Comparison of ENCODE assay signal across 1 cellular context in the genomic region with DNA sequence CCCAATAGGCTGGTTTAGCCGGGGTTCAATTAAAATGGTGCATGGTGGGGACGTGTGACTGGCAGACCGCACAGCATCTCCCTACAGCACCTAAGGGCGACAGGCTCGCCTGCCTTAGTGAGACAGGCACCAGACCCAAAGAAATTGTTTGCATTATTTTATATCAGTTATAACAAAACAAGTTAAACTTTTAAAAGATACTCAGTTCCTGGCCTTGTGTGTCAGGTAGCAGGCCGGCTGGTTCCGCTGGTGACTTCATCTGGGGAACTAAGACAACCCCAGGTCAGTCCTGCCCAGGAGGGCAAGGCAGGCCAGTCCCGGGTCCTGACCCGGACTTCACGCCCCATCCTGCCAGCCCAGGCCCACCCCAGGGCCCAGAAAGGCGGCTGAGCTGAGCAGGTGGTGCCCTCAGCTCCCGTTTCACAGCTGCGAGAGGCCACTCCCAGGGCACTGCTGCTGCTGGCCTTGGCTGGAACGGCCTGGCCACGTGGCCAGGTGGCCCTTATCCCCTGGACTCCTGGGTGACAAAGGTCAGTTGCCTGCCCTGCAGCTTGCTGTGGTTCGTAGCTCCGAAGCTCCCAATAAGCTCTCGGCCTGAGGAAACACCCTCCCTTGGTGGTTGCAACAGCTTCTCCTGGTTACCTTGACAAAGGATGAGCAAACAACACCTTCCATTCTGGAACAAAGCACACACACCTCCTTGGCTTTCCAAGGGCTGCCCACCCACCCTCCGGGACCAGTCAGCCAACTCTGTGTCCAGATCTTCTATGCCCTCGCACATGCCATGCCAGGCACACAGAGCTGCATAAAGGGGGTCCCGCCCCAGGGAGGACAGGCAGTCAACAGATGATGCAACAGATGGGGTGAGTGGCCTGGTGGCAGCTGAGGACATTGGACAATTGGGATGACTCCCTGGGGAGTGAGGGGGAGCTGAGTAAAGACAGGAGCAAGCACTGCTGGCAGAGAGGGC.
TF ChIP-seq lines count a peak whose summit lies in the region.

No MANE protein-coding gene starts in this region.

TF ChIP-seq in HepG2, 621 proteins besides CTCF, POLR2A, EP300 and RAD21 (continued from another document and continues in another):
- TF ChIP-seq ZNF558 (CRISPR knock-in tag; IDR thresholded peaks at IDR 0.05; ENCODE audit: borderline replicate concordance): peak; percentile 94
- no peak for TF ChIP-seq RBM39 (IDR thresholded peaks at IDR 0.05; ENCODE audit: low read depth, low read length, poor library complexity, severe bottlenecking)
- peak; percentile 92 for TF ChIP-seq CEBPB (IDR thresholded peaks at IDR 0.05; ENCODE audit: borderline replicate concordance, low read depth, low read length)
- peak; percentile 77; the same call in 1 of the 2 replicates for TF ChIP-seq PHF8 (CRISPR knock-in tag; IDR thresholded peaks at IDR 0.05)
- TF ChIP-seq ZMYM4 (CRISPR knock-in tag; IDR thresholded peaks at IDR 0.05): peak; percentile 92
- peak; percentile 14 for TF ChIP-seq SRSF1 (optimal IDR thresholded peaks at IDR 0.05; ENCODE audit: low read depth, low read length)
- TF ChIP-seq ZBTB7A (CRISPR knock-in tag; IDR thresholded peaks at IDR 0.05): peak; percentile 94
- peak; percentile 94 for TF ChIP-seq AKAP8 (CRISPR knock-in tag; IDR thresholded peaks at IDR 0.05)
- peak; percentile 99 for TF ChIP-seq ERF (CRISPR knock-in tag; IDR thresholded peaks at IDR 0.05)
- 0 out of 2 replicates have a peak, but pooled peaks have one; percentile 0 for TF ChIP-seq SMC3 (IDR thresholded peaks at IDR 0.05; ENCODE audit: low read length)
- TF ChIP-seq RCOR2 (CRISPR knock-in tag; IDR thresholded peaks at IDR 0.05): peak; percentile 72; the same call in 1 of the 2 replicates
- no peak for TF ChIP-seq NFKBIZ (CRISPR knock-in tag; IDR thresholded peaks at IDR 0.05)
- peak; percentile 98 for TF ChIP-seq ATF7-NPFF (CRISPR knock-in tag; IDR thresholded peaks at IDR 0.05; ENCODE audit: low read depth)
- no peak; the same call in 1 of the 2 replicates for TF ChIP-seq NCOA1 (CRISPR knock-in tag; IDR thresholded peaks at IDR 0.05)
- TF ChIP-seq, protein P1, sequence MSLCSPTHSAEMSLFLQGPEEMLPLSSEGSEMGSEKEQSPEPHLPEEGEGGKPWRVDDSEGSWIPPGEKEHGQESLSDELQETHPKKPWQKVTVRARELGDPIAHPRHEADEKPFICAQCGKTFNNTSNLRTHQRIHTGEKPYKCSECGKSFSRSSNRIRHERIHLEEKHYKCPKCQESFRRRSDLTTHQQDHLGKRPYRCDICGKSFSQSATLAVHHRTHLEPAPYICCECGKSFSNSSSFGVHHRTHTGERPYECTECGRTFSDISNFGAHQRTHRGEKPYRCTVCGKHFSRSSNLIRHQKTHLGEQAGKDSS (CRISPR knock-in tag; IDR thresholded peaks at IDR 0.05; ENCODE audit: borderline replicate concordance, low read depth): peak; percentile 99
- peak; percentile 100 for TF ChIP-seq MXD1 (CRISPR knock-in tag; IDR thresholded peaks at IDR 0.05)
- peak; percentile 82 for TF ChIP-seq ZNF30 (CRISPR knock-in tag; IDR thresholded peaks at IDR 0.05)
- TF ChIP-seq ZNF75D (CRISPR knock-in tag; IDR thresholded peaks at IDR 0.05; ENCODE audit: borderline replicate concordance): no peak
- TF ChIP-seq ZNF382 (CRISPR knock-in tag; IDR thresholded peaks at IDR 0.05; ENCODE audit: borderline replicate concordance): no peak
- TF ChIP-seq NR3C1 (CRISPR knock-in tag; IDR thresholded peaks at IDR 0.05): no peak
- no peak; the same call in 1 of the 2 replicates for TF ChIP-seq CENPBD1 (CRISPR knock-in tag; IDR thresholded peaks at IDR 0.05; ENCODE audit: borderline replicate concordance, low read depth)
- TF ChIP-seq PPARG (CRISPR knock-in tag; conservative IDR thresholded peaks at IDR 0.05): peak; percentile 88
- peak; percentile 80; the same call in 1 of the 2 replicates for TF ChIP-seq BRF2 (CRISPR knock-in tag; IDR thresholded peaks at IDR 0.05)
- TF ChIP-seq KLF6 (CRISPR knock-in tag; IDR thresholded peaks at IDR 0.05): peak; percentile 99
- peak; percentile 86 for TF ChIP-seq HMG20A (CRISPR knock-in tag; IDR thresholded peaks at IDR 0.05; ENCODE audit: borderline replicate concordance)
- TF ChIP-seq ZNF280D (CRISPR knock-in tag; IDR thresholded peaks at IDR 0.05): peak; percentile 98
- no peak for TF ChIP-seq U2AF2 (IDR thresholded peaks at IDR 0.05; ENCODE audit: low read depth, low read length)
- TF ChIP-seq UBTF (CRISPR knock-in tag; IDR thresholded peaks at IDR 0.05): peak; percentile 96
- peak; percentile 94 for TF ChIP-seq NCOR1 (IDR thresholded peaks at IDR 0.05; ENCODE audit: borderline replicate concordance, low read length)
- no peak for TF ChIP-seq HNRNPLL (IDR thresholded peaks at IDR 0.05; ENCODE audit: low read depth, low read length, poor library complexity, severe bottlenecking)
- TF ChIP-seq, protein P2, sequence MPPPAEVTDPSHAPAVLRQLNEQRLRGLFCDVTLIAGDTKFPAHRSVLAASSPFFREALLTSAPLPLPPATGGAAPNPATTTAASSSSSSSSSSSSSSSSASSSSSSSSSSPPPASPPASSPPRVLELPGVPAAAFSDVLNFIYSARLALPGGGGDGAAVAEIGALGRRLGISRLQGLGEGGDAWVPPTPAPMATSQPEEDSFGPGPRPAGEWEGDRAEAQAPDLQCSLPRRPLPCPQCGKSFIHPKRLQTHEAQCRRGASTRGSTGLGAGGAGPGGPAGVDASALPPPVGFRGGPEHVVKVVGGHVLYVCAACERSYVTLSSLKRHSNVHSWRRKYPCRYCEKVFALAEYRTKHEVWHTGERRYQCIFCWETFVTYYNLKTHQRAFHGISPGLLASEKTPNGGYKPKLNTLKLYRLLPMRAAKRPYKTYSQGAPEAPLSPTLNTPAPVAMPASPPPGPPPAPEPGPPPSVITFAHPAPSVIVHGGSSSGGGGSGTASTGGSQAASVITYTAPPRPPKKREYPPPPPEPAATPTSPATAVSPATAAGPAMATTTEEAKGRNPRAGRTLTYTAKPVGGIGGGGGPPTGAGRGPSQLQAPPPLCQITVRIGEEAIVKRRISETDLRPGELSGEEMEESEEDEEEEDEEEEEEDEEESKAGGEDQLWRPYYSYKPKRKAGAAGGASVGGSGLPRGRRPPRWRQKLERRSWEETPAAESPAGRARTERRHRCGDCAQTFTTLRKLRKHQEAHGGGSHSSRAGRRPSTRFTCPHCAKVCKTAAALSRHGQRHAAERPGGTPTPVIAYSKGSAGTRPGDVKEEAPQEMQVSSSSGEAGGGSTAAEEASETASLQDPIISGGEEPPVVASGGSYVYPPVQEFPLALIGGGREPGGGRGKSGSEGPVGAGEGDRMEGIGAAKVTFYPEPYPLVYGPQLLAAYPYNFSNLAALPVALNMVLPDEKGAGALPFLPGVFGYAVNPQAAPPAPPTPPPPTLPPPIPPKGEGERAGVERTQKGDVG (CRISPR knock-in tag; IDR thresholded peaks at IDR 0.05; ENCODE audit: borderline replicate concordance): peak; percentile 92
- TF ChIP-seq ZNF383 (CRISPR knock-in tag; IDR thresholded peaks at IDR 0.05; ENCODE audit: borderline replicate concordance): no peak; the same call in 1 of the 2 replicates
- TF ChIP-seq, protein P3, sequence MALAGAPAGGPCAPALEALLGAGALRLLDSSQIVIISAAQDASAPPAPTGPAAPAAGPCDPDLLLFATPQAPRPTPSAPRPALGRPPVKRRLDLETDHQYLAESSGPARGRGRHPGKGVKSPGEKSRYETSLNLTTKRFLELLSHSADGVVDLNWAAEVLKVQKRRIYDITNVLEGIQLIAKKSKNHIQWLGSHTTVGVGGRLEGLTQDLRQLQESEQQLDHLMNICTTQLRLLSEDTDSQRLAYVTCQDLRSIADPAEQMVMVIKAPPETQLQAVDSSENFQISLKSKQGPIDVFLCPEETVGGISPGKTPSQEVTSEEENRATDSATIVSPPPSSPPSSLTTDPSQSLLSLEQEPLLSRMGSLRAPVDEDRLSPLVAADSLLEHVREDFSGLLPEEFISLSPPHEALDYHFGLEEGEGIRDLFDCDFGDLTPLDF (CRISPR knock-in tag; IDR thresholded peaks at IDR 0.05): no peak
- TF ChIP-seq HDAC2 (CRISPR knock-in tag; IDR thresholded peaks at IDR 0.05): peak; percentile 99
- no peak for TF ChIP-seq HCFC1 (IDR thresholded peaks at IDR 0.05; ENCODE audit: low read depth, low read length)
- TF ChIP-seq ZNF530 (CRISPR knock-in tag; IDR thresholded peaks at IDR 0.05; ENCODE audit: low read depth): no peak
- peak; percentile 98; the same call in 1 of the 2 replicates for TF ChIP-seq ZNF333 (CRISPR knock-in tag; IDR thresholded peaks at IDR 0.05; ENCODE audit: borderline replicate concordance)
- peak; percentile 43 for TF ChIP-seq AGO1 (IDR thresholded peaks at IDR 0.05; ENCODE audit: low read depth, low read length, poor library complexity, severe bottlenecking)
- no peak for TF ChIP-seq SRF (IDR thresholded peaks at IDR 0.05; ENCODE audit: low read depth, low read length)
- TF ChIP-seq, protein P4, sequence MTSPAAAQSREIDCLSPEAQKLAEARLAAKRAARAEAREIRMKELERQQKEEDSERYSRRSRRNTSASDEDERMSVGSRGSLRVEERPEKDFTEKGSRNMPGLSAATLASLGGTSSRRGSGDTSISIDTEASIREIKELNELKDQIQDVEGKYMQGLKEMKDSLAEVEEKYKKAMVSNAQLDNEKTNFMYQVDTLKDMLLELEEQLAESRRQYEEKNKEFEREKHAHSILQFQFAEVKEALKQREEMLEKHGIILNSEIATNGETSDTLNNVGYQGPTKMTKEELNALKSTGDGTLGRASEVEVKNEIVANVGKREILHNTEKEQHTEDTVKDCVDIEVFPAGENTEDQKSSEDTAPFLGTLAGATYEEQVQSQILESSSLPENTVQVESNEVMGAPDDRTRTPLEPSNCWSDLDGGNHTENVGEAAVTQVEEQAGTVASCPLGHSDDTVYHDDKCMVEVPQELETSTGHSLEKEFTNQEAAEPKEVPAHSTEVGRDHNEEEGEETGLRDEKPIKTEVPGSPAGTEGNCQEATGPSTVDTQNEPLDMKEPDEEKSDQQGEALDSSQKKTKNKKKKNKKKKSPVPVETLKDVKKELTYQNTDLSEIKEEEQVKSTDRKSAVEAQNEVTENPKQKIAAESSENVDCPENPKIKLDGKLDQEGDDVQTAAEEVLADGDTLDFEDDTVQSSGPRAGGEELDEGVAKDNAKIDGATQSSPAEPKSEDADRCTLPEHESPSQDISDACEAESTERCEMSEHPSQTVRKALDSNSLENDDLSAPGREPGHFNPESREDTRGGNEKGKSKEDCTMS (CRISPR knock-in tag; conservative IDR thresholded peaks at IDR 0.05): peak; percentile 13; the same call in 1 of the 2 replicates
- no peak for TF ChIP-seq ZBTB3 (CRISPR knock-in tag; IDR thresholded peaks at IDR 0.05; ENCODE audit: borderline replicate concordance, low read depth)
- peak; percentile 99 for TF ChIP-seq ZNF724P (CRISPR knock-in tag; IDR thresholded peaks at IDR 0.05; ENCODE audit: borderline replicate concordance)
- TF ChIP-seq ZNF616 (CRISPR knock-in tag; IDR thresholded peaks at IDR 0.05; ENCODE audit: low read depth): peak; percentile 96
- peak; percentile 86 for TF ChIP-seq KAT8 (CRISPR knock-in tag; IDR thresholded peaks at IDR 0.05)
- no peak for TF ChIP-seq NFIB (CRISPR knock-in tag; IDR thresholded peaks at IDR 0.05; ENCODE audit: borderline replicate concordance)
- TF ChIP-seq KDM5B (CRISPR knock-in tag; IDR thresholded peaks at IDR 0.05; ENCODE audit: borderline replicate concordance): peak; percentile 100
